1 cellular context compared by ENCODE assay signal in genomic region chr6:87093199-87093598, GRCh38.
TF ChIP-seq lines count a peak whose summit lies in the region.

No MANE protein-coding gene starts in this region.

TF ChIP-seq in GM23338, 12 proteins besides CTCF, POLR2A, EP300 and RAD21 (continued from another document):
- no peak for TF ChIP-seq ZNF462 (CRISPR knock-in tag; IDR thresholded peaks at IDR 0.05)
TF ChIP-seq in GM23338: peak in this region for 0.
